In the genomic region with DNA sequence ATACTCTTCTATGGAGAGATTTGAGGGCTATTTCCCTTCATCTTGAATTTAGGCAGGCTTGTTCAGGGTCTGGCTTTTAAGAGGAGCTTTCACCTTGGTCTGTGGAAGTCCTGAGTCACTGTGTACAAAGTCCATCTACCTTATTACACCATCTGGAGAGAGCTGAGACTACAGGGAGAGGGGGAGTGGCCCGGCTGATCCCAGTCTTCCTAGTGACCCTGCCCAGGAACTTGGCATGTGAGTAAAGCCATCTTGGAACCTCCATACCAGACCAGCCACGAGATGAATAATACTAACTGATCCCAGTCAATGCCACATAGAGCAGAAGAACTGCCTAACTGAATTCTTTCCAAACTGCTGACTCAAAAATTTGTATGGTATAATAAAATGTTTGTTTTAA, we compare ENCODE assay signal across 10 cellular contexts. TPM values are rescaled to one million over a fixed set of nuclear protein-coding genes. Genes with fewer than 3 reads are reported as not detected.
DNase-seq lines count a peak whose midpoint lies in the region; ATAC-seq and TF ChIP-seq lines count a peak whose summit lies in the region.
"Had no signal": no experiment of that assay in that cellular context is flagged by ENCODE, and none has a peak within 500 bp of the region (broad histone marks: within the 10 kb centered on the region; RNA-seq: fewer than 3 reads in every experiment).

No MANE protein-coding gene starts in this region.

- H3K27ac ChIP-seq in transverse colon, result peak overlapping the region; percentile 9 to 71 (median 60)
- H3K27ac ChIP-seq: ovary, thyroid gland had no signal

- no peaks in the 10 kb centered on the region for H3K36me3 ChIP-seq in transverse colon
- H3K36me3 ChIP-seq: ovary, thyroid gland had no signal

- DNase-seq in HK-2 (ENCODE audit: unreplicated experiment), result peak; percentile 25
- DNase-seq in amniotic stem cell (lab: John Stamatoyannopoulos, UW), result peak; percentile 45
- DNase-seq in kidney glomerular epithelial cell (lab: John Stamatoyannopoulos, UW), result peak; percentile 20
- peak; percentile 75 for DNase-seq in transverse colon
- no peak for DNase-seq in activated CD4-positive, alpha-beta T cell treated with anti-CD3 and anti-CD28 coated beads for 4 hours
- DNase-seq in GM10266 (ENCODE audit: extremely low spot score), result no peak
- DNase-seq: amygdala, ovary, thyroid gland had no signal

- 46% methylated on average over 2 of the region's 2 CpGs; no CpG with 5 or more reads in 1 of the 2 donors for WGBS in transverse colon (ENCODE audit: low coverage in 1 of 2), 2 donors

- no peak for ATAC-seq in HG03442 (IDR thresholded peaks at IDR 0.05; ENCODE audit: unreplicated experiment)

- TF ChIP-seq CTCF in transverse colon (IDR thresholded peaks at IDR 0.05) (no peak), GM10266 (IDR thresholded peaks at IDR 0.05; ENCODE audit: control insufficient read depth, insufficient read depth, low read depth, missing control alignments) (no peak)

- peaks cover 0 to 10% (median 4%) of the 10 kb centered on the region in 4 donors for H3K4me1 ChIP-seq in transverse colon
- H3K4me1 ChIP-seq: thyroid gland had no signal

- no peaks in the 10 kb centered on the region for H3K9me3 ChIP-seq in transverse colon
- H3K9me3 ChIP-seq: ovary, thyroid gland had no signal

- TF ChIP-seq POLR2A in transverse colon (IDR thresholded peaks at IDR 0.05), result no peak

- in situ Hi-C loops in transverse colon (cut with MboI; ENCODE audit: low pct_ligation_motif_present in 1 of 4, low pct_unique_long_range_greater_than_20kb in 1 of 4, low sequenced_read_pairs in 3 of 4), result no loop called here

- TF ChIP-seq EP300 in transverse colon (IDR thresholded peaks at IDR 0.05; ENCODE audit: low read depth), result no peak

- H3K4me3 ChIP-seq in transverse colon, result no peak overlapping the region
- H3K4me3 ChIP-seq: ovary, thyroid gland had no signal

- H3K27me3 ChIP-seq in transverse colon, result no peaks in the 10 kb centered on the region
- H3K27me3 ChIP-seq: ovary, thyroid gland had no signal

- intact Hi-C loops in transverse colon (cut with DNase I; ENCODE audit: low total_unique reads), result no loop called here

RNA-seq across cellular contexts. Expression of gene IL6ST, which starts 8.4 kb away (rescaled TPM):
- 100 to 1,000 TPM in 3 of 4 donors, 10 to 100 TPM in 1; 51.3 to 179 (median 136) TPM for total RNA-seq in transverse colon

Comparison
In these comparisons a context has a peak if more than half of its experiments do, and no peak if none do; other contexts are left out.
1. DNase-seq: peak in HK-2 (single experiment), amniotic stem cell (single experiment), kidney glomerular epithelial cell (single experiment) and transverse colon (single experiment); none in activated CD4-positive, alpha-beta T cell treated with anti-CD3 and anti-CD28 coated beads for 4 hours (0 of 2) and GM10266 (single experiment).